ENCODE assay signal across 18 cellular contexts in the genomic region with DNA sequence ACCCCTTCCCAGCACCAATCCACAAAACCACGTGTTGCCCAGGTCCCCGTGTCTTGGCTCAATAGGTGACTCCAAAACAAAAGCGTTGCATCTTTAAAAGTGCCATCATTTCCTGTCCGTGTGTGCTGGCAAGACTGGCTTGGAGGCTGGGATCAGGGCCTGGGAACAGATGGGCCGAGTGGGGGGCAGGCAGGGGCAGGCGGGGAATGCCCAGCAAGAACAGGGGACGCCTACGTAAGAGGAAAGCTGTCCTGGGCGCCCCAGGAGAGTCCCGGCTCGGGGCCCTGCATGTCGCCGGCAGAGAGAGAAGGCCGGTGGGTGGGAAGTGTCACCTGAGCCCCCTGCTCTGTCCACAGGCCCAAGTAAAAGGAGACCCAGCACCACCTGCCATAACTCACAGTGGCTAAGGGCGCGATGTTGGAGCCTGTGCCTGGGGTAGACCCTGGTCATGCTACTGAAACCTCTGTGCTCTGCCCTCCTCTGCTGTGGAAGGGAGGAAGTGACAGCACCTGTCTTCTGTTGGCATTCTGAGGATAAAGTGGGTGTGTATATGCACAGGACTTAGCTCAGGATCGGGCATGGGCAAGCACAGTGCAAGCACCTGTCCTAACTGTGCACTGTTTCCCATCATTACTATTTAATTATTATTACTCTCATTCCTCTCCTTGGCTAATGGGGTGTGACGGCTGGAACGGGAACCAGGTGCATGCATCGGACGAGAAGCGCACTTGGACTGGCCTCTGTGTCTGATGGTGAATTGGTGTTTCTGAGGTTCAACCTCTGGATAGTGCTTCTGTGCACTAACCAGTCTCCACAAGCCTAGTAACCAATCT.
DNase-seq lines count a peak whose midpoint lies in the region; ATAC-seq and TF ChIP-seq lines count a peak whose summit lies in the region.
"Had no signal": no experiment of that assay in that cellular context is flagged by ENCODE, and none has a peak within 500 bp of the region (broad histone marks: within the 10 kb centered on the region; RNA-seq: fewer than 3 reads in every experiment).

No MANE protein-coding gene starts in this region.

- no peaks in the 10 kb centered on the region for H3K36me3 Mint-ChIP-seq in activated naive CD4-positive, alpha-beta T cell treated with anti-CD3 and anti-CD28 coated beads, Interleukin-2, amount 10 ng/mL, durations not matched to agents 7 days and 5 days
- H3K36me3 Mint-ChIP-seq: CD4-positive, CD25-positive, alpha-beta regulatory T cell; T-cell had no signal

- H3K4me3 Mint-ChIP-seq in activated naive CD4-positive, alpha-beta T cell treated with anti-CD3 and anti-CD28 coated beads, Interleukin-2, amount 10 ng/mL, durations not matched to agents 7 days and 5 days, result no peak overlapping the region
- H3K4me3 Mint-ChIP-seq: T-cell had no signal

- H3K9me3 Mint-ChIP-seq in activated naive CD4-positive, alpha-beta T cell treated with anti-CD3 and anti-CD28 coated beads, Interleukin-2, amount 10 ng/mL, durations not matched to agents 7 days and 5 days, result no peaks in the 10 kb centered on the region
- H3K9me3 Mint-ChIP-seq: T-cell had no signal

- no peak for TF ChIP-seq CTCF in spleen (IDR thresholded peaks at IDR 0.05 in 8 of 11, conservative IDR thresholded peaks at IDR 0.05 in 3 of 11)
- no peak for TF ChIP-seq CTCF in stomach (IDR thresholded peaks at IDR 0.05)

- peaks cover 8 to 17% (median 11%) of the 10 kb centered on the region in 6 donors for H3K4me1 ChIP-seq in spleen
- H3K4me1 ChIP-seq in stomach, result peaks cover 8 to 13% (median 12%) of the 10 kb centered on the region in 4 donors

- H3K27ac ChIP-seq in spleen (no peak overlapping the region), stomach (no peak overlapping the region)

- peaks cover 4% of the 10 kb centered on the region for H3K4me1 Mint-ChIP-seq in activated naive CD4-positive, alpha-beta T cell treated with anti-CD3 and anti-CD28 coated beads, Interleukin-2, amount 10 ng/mL, durations not matched to agents 7 days and 5 days

- no peak for TF ChIP-seq EP300 in stomach (IDR thresholded peaks at IDR 0.05)

- intact Hi-C loops in spleen (cut with DNase I; ENCODE audit: low total_unique reads), result no loop called here
- intact Hi-C loops in stomach (cut with DNase I; ENCODE audit: low total_unique reads), result no loop called here

- H3K27me3 Mint-ChIP-seq in activated naive CD4-positive, alpha-beta T cell treated with anti-CD3 and anti-CD28 coated beads, Interleukin-2, amount 10 ng/mL, durations not matched to agents 7 days and 5 days, result peaks cover 30% of the 10 kb centered on the region

- H3K9me3 ChIP-seq in spleen (no peaks in the 10 kb centered on the region), stomach (peaks cover 0 to 2% (median under 1%) of the 10 kb centered on the region in 4 donors)

- no peak for ATAC-seq in GM19351 (IDR thresholded peaks at IDR 0.05; ENCODE audit: unreplicated experiment)
- ATAC-seq: Panc1, T-cell had no signal

- peak overlapping the region; percentile 28 for H3K27ac Mint-ChIP-seq in activated naive CD4-positive, alpha-beta T cell treated with anti-CD3 and anti-CD28 coated beads, Interleukin-2, amount 10 ng/mL, durations not matched to agents 7 days and 5 days
- H3K27ac Mint-ChIP-seq: CD4-positive, CD25-positive, alpha-beta regulatory T cell; T-cell had no signal

- H3K4me3 ChIP-seq in spleen (no peak overlapping the region), stomach (no peak overlapping the region)

- CTCF ChIA-PET in activated naive CD4-positive, alpha-beta T cell treated with anti-CD3 and anti-CD28 coated beads, Interleukin-2, amount 10 ng/mL, durations not matched to agents 7 days and 5 days (lab: Charles Lee), result interaction anchor here (1.1 kb wide), 1 partner anchor 428 kb away, joined by 3 read pairs; no protein-coding TSS in a partner anchor

- 85 to 89% (median 87%) methylated on average over 22 of the region's 22 CpGs for whole genome bisulfite sequencing in spleen, 5 donors
- 87 to 92% (median 89%) methylated on average over 22 of the region's 22 CpGs for WGBS in stomach, 5 donors

- H3K36me3 ChIP-seq in spleen (no peaks in the 10 kb centered on the region), stomach (no peaks in the 10 kb centered on the region)

- DNase-seq in activated naive CD4-positive, alpha-beta T cell treated with anti-CD3 and anti-CD28 coated beads, Interleukin-2, amount 10 ng/mL, durations not matched to agents 7 days and 5 days, result no peak
- no peak for DNase-seq in activated naive CD4-positive, alpha-beta T cell treated with anti-CD3 and anti-CD28 coated beads, Interleukin-2, amount 50 U/mL, for 16 hours
- DNase-seq in NCI-H146 treated with DMSO at 0.1 percent for 48 hours (lab: John Stamatoyannopoulos, UW; ENCODE audit: unreplicated experiment), result peak; percentile 56
- peak; percentile 37 for DNase-seq in islet precursor cell
- peak; percentile 59 for DNase-seq in spleen
- DNase-seq in stomach, result no peak
- DNase-seq in activated CD4-positive, alpha-beta T cell treated with anti-CD3 and anti-CD28 coated beads for 4 hours, result no peak
- DNase-seq: CD4-positive, CD25-positive, alpha-beta regulatory T cell; COR-L47; EL; KBM-7; NCI-H1092 treated with DMSO at 0.1 percent for 48 hours; NCI-H1694 treated with DMSO at 0.1 percent for 48 hours; NCI-H446; SIG-M5; T-cell had no signal

- TF ChIP-seq POLR2A in spleen (IDR thresholded peaks at IDR 0.05), result no peak
- no peak for TF ChIP-seq POLR2A in stomach (IDR thresholded peaks at IDR 0.05)

- H3K27me3 ChIP-seq in spleen (replicated peaks in 1 of 7) (peaks cover 0 to 46% (median 13%) of the 10 kb centered on the region in 7 donors), stomach (peaks cover 0 to 25% (median 15%) of the 10 kb centered on the region in 3 donors)

Comparison
In these comparisons a context has a peak if more than half of its experiments do, and no peak if none do; other contexts are left out.
1. DNase-seq: peak in NCI-H146 treated with DMSO at 0.1 percent for 48 hours (single experiment), islet precursor cell (single experiment) and spleen (single experiment); none in activated naive CD4-positive, alpha-beta T cell treated with anti-CD3 and anti-CD28 coated beads, Interleukin-2, amount 10 ng/mL, durations not matched to agents 7 days and 5 days (single experiment), activated naive CD4-positive, alpha-beta T cell treated with anti-CD3 and anti-CD28 coated beads, Interleukin-2, amount 50 U/mL, for 16 hours (single experiment), stomach (single experiment) and activated CD4-positive, alpha-beta T cell treated with anti-CD3 and anti-CD28 coated beads for 4 hours (0 of 2).